ENCODE assay signal across 11 cellular contexts in the genomic region with DNA sequence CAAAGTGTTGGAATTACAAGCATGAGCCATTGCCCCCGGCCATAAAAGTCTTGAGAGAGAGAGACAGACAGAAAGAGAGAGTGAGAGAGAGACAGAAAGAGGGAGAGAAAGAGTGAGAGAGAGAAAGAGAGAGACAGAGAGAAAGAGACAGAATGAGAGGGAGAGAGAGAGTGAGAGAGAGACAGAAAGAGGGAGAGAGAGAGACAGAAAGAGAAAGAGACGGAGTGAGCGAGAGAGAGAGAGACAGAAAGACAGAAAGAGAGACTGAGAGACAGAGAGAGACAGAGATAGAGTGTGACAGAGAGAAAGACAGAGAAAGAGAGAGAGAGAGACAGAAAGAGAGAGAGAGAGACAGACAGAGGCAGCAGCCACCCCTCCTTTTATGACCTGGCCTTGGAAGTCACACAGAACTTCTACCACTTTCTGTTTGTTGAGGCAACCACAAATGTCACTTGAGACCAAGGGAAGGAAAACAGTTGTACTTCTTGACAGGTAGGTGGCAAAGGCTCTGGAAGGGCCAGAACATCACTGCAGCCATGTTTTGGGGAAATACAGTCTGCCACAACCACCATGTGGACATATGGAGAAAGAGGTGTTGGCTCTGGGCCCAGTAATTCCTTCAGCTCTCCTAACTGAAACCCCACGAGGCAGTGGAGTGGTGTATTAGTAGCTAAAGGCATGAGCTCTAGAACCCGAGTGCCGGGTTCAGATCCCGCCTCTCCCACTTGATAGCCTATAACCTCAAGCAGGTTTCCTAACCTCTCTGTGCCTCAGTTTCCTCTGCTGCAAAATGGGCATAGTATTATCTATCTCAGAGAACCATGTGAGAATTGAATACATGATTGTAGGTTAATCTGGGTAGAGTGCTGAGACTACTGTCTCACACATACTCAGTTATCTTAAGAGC. TPM values are rescaled to one million over a fixed set of nuclear protein-coding genes. Genes with fewer than 3 reads are reported as not detected.
DNase-seq lines count a peak whose midpoint lies in the region; ATAC-seq and TF ChIP-seq lines count a peak whose summit lies in the region.
"Had no signal": no experiment of that assay in that cellular context is flagged by ENCODE, and none has a peak within 500 bp of the region (broad histone marks: within the 10 kb centered on the region; RNA-seq: fewer than 3 reads in every experiment).

No MANE protein-coding gene starts in this region.

- no peaks in the 10 kb centered on the region for H3K9me3 Mint-ChIP-seq in nephron progenitor cell

- TF ChIP-seq CTCF in fibroblast of lung (conservative IDR thresholded peaks at IDR 0.05 in 1 of 2, IDR thresholded peaks at IDR 0.05 in 1 of 2; ENCODE audit: low read depth in 1 of 2, low read length in 2 of 2) (no peak), GM13976 (IDR thresholded peaks at IDR 0.05; ENCODE audit: borderline replicate concordance, control extremely low read depth, extremely low read depth, insufficient read depth, missing control alignments) (no peak), nephron progenitor cell (IDR thresholded peaks at IDR 0.05) (no peak)

- H3K4me1 Mint-ChIP-seq in nephron progenitor cell: no peaks in the 10 kb centered on the region

- no peak overlapping the region for H3K4me2 ChIP-seq in fibroblast of lung (ENCODE audit: extremely low read depth, insufficient read depth, low read length)

- DNase-seq in DMS79 treated with DMSO at 0.1 percent for 48 hours (lab: John Stamatoyannopoulos, UW): peak; percentile 36
- peak; percentile 29 to 54 for DNase-seq in SJCRH30
- DNase-seq in fibroblast of lung (ENCODE audit: low read depth in 2 of 2): peak; percentile 34 to 64
- no peak for DNase-seq in GM13976 (ENCODE audit: low spot score)
- DNase-seq in nephron progenitor cell: no peak
- DNase-seq: activated T-cell treated with anti-CD3 and anti-CD28 coated beads, Interleukin-2, amount 50 U/mL, for 1 hour; Caco-2; NCI-H526 treated with DMSO at 0.1 percent for 48 hours had no signal

- H3K79me2 ChIP-seq in ACC112 (ENCODE audit: control insufficient read depth, insufficient read depth, low read length, unreplicated experiment) (no peaks in the 10 kb centered on the region), fibroblast of lung (ENCODE audit: control insufficient read depth, insufficient read depth, low read length) (no peaks in the 10 kb centered on the region)

- H3K4me3 ChIP-seq in ACC112 (ENCODE audit: low read depth, low read length) (no peak overlapping the region), SJCRH30 (no peak overlapping the region), fibroblast of lung (replicated peaks in 1 of 4; ENCODE audit: control extremely low read depth in 1 of 4, insufficient read depth in 1 of 4, low read depth in 3 of 4, low read length in 4 of 4) (no peak overlapping the region)

- H2AFZ ChIP-seq in ACC112 (ENCODE audit: low read length, unreplicated experiment) (peak overlapping the region; percentile 22), fibroblast of lung (ENCODE audit: low read length) (no peak overlapping the region)

- H3K9ac ChIP-seq in fibroblast of lung (ENCODE audit: insufficient read depth, low read length): no peak overlapping the region

- no peak overlapping the region for H3K27ac ChIP-seq in ACC112 (ENCODE audit: low read depth, low read length)
- no peak overlapping the region for H3K27ac ChIP-seq in SJCRH30
- H3K27ac ChIP-seq in fibroblast of lung (ENCODE audit: insufficient read depth, low read length): no peak overlapping the region

- peaks cover 9% of the 10 kb centered on the region for H3K4me1 ChIP-seq in ACC112 (ENCODE audit: control insufficient read depth, insufficient read depth, low read length, unreplicated experiment)
- H3K4me1 ChIP-seq in SJCRH30: no peaks in the 10 kb centered on the region
- H3K4me1 ChIP-seq in fibroblast of lung (ENCODE audit: control insufficient read depth, extremely low read depth, insufficient read depth, low read length): no peaks in the 10 kb centered on the region
- H3K4me1 ChIP-seq: Caco-2 had no signal

- no peaks in the 10 kb centered on the region for H3K36me3 ChIP-seq in ACC112 (ENCODE audit: insufficient read depth, low read length)
- no peaks in the 10 kb centered on the region for H3K36me3 ChIP-seq in SJCRH30
- no peaks in the 10 kb centered on the region for H3K36me3 ChIP-seq in fibroblast of lung (ENCODE audit: control insufficient read depth, insufficient read depth, low read length)

- H4K20me1 ChIP-seq in fibroblast of lung (ENCODE audit: control insufficient read depth, extremely low read depth, insufficient read depth, low read length): no peaks in the 10 kb centered on the region

- no peaks in the 10 kb centered on the region for H3K27me3 ChIP-seq in ACC112 (ENCODE audit: insufficient read depth, low read length)
- 0 out of 2 replicates have a peak, but pooled peaks cover 4% of the 10 kb centered on the region for H3K27me3 ChIP-seq in SJCRH30
- no peaks in the 10 kb centered on the region for H3K27me3 ChIP-seq in fibroblast of lung (ENCODE audit: control insufficient read depth, insufficient read depth, low read length)

- peaks cover 12% of the 10 kb centered on the region for H3K27me3 Mint-ChIP-seq in nephron progenitor cell (ENCODE audit: low read depth, poor library complexity)

- ATAC-seq in HG03457 (IDR thresholded peaks at IDR 0.05; ENCODE audit: unreplicated experiment) (no peak), GM19035 (IDR thresholded peaks at IDR 0.05; ENCODE audit: unreplicated experiment) (no peak)

- no peak overlapping the region for H3K4me3 Mint-ChIP-seq in nephron progenitor cell

- no peaks in the 10 kb centered on the region for H3K36me3 Mint-ChIP-seq in nephron progenitor cell (ENCODE audit: low read depth)

- in situ Hi-C loops in GM13976 (cut with MboI; ENCODE audit: low sequenced_read_pairs, unreplicated experiment): loop anchor here (25.0 kb wide), 1 partner anchor 499 kb away; the partner anchor contains the start of gene DHRS3

- H3K27ac Mint-ChIP-seq in nephron progenitor cell: no peak overlapping the region

- H3K9me3 ChIP-seq in SJCRH30 (replicated peaks) (no peaks in the 10 kb centered on the region), fibroblast of lung (ENCODE audit: control insufficient read depth, insufficient read depth, low read depth, low read length) (no peaks in the 10 kb centered on the region)
- H3K9me3 ChIP-seq: Caco-2 had no signal

RNA-seq across cellular contexts. Expression of gene TNFRSF8, which starts 50.6 kb away (rescaled TPM):
- total RNA-seq in SJCRH30 (2014; rRNA removed; shearing (Covaris generic)): 0.32 and 0.43 TPM in 2 replicates
- 0.26 TPM in 1 of 2 replicates, not detected in the other for total RNA-seq in fibroblast of lung
- polyA plus RNA-seq in fibroblast of lung: 0.05 and 0.15 TPM in 2 replicates
- polyA plus RNA-seq in fibroblast of lung (2012): 0.36 TPM in 1 of 2 replicates, not detected in the other
- polyA minus RNA-seq in fibroblast of lung (ENCODE audit: low replicate concordance): 1.1 TPM in 1 of 2 replicates, not detected in the other
- total RNA-seq: Caco-2 had no signal

RNA-seq across cellular contexts. Expression of gene TNFRSF1B, which starts 53.1 kb away (rescaled TPM):
- 6.8 and 7.0 TPM in 2 replicates for total RNA-seq in SJCRH30 (2014; rRNA removed; shearing (Covaris generic))
- total RNA-seq in fibroblast of lung: 23.9 and 24.8 TPM in 2 replicates
- polyA plus RNA-seq in fibroblast of lung: 14.8 and 27.5 TPM in 2 replicates
- polyA plus RNA-seq in fibroblast of lung (2012): 20.5 and 37.0 TPM in 2 replicates
- polyA minus RNA-seq in fibroblast of lung (ENCODE audit: low replicate concordance): 43.1 and 95.0 TPM in 2 replicates

Comparison
In these comparisons a context has a peak if more than half of its experiments do, and no peak if none do; other contexts are left out.
1. DNase-seq: peak in DMS79 treated with DMSO at 0.1 percent for 48 hours (single experiment), SJCRH30 (2 of 2) and fibroblast of lung (2 of 2); none in GM13976 (single experiment) and nephron progenitor cell (single experiment).